ENCODE assay signal across 8 cellular contexts in genomic region chr1:25033828-25034451, GRCh38.
A peak's percentile ranks its signal among the peaks of the same experiment; 100 is the strongest.
DNase-seq lines count a peak whose midpoint lies in the region; ATAC-seq and TF ChIP-seq lines count a peak whose summit lies in the region.

No MANE protein-coding gene starts in this region.

- no peak overlapping the region for H2AFZ ChIP-seq in MM.1S (ENCODE audit: low read length)

- no peak overlapping the region for H3K27ac ChIP-seq in RWPE1
- H3K27ac ChIP-seq in MM.1S (ENCODE audit: low read length) = no peak overlapping the region

- H3K4me1 Mint-ChIP-seq in activated naive CD8-positive, alpha-beta T cell (ENCODE audit: low read depth) = peaks cover 60% of the 10 kb centered on the region

- H3K79me2 ChIP-seq in MM.1S (ENCODE audit: low read length) = no peaks in the 10 kb centered on the region

- H4K20me1 ChIP-seq in MM.1S (ENCODE audit: insufficient read depth, low read length) = no peaks in the 10 kb centered on the region

- H3K27ac Mint-ChIP-seq in activated naive CD8-positive, alpha-beta T cell = peak overlapping the region; percentile 98

- H3K4me3 ChIP-seq in MM.1S (ENCODE audit: low read length) = no peak overlapping the region

- TF ChIP-seq CTCF in RWPE1 (conservative IDR thresholded peaks at IDR 0.05; ENCODE audit: low read depth) = no peak
- no peak for TF ChIP-seq CTCF in MM.1S (IDR thresholded peaks at IDR 0.05; ENCODE audit: low read length)

- peak; percentile 23 for ATAC-seq in HG02610 (IDR thresholded peaks at IDR 0.05; ENCODE audit: unreplicated experiment)
- no peak for ATAC-seq in HG02588 (IDR thresholded peaks at IDR 0.05; ENCODE audit: unreplicated experiment)
- ATAC-seq in GM18520 (IDR thresholded peaks at IDR 0.05; ENCODE audit: unreplicated experiment) = no peak

- no peaks in the 10 kb centered on the region for H3K27me3 ChIP-seq in MM.1S (replicated peaks; ENCODE audit: insufficient read depth, low read length)

- H3K36me3 Mint-ChIP-seq in activated naive CD8-positive, alpha-beta T cell = no peaks in the 10 kb centered on the region

- H3K4me3 Mint-ChIP-seq in activated naive CD8-positive, alpha-beta T cell = peak overlapping the region; percentile 86

- no peaks in the 10 kb centered on the region for H3K36me3 ChIP-seq in MM.1S (replicated peaks; ENCODE audit: insufficient read depth, low read length)

- POLR2A ChIA-PET in RWPE1 (lab: Yijun Ruan, JAX; ENCODE audit: low non-redundant PET) = no interaction called here

- H3K9me3 ChIP-seq in MM.1S (replicated peaks; ENCODE audit: insufficient read depth, low read length) = no peaks in the 10 kb centered on the region

- CTCF ChIA-PET in RWPE1 (lab: Yijun Ruan, JAX) = interaction anchor here (0.7 kb wide), 2 partner anchors 50 to 155 kb away, joined by 3 to 4 read pairs; no protein-coding TSS in a partner anchor

- H3K9me3 Mint-ChIP-seq in activated naive CD8-positive, alpha-beta T cell (ENCODE audit: low read depth) = no peaks in the 10 kb centered on the region

- no peak overlapping the region for H3K9ac ChIP-seq in MM.1S (ENCODE audit: low read length)

- peak; percentile 93 for DNase-seq in CD1c-positive myeloid dendritic cell (ENCODE audit: extremely low spot score)
- DNase-seq in midbrain (lab: John Stamatoyannopoulos, UW) = peak; percentile 37
- DNase-seq in RWPE1 (ENCODE audit: low spot score) = no peak
- DNase-seq in MM.1S = no peak

- no peaks in the 10 kb centered on the region for H3F3A ChIP-seq in MM.1S (ENCODE audit: insufficient read depth, low read length)

- no peak overlapping the region for H3K4me2 ChIP-seq in MM.1S (ENCODE audit: low read depth, low read length)

- no peaks in the 10 kb centered on the region for H3K9me2 ChIP-seq in MM.1S (replicated peaks; ENCODE audit: insufficient read depth, low read length)

- H3K27me3 Mint-ChIP-seq in activated naive CD8-positive, alpha-beta T cell = no peaks in the 10 kb centered on the region

- peaks cover 10% of the 10 kb centered on the region for H3K4me1 ChIP-seq in MM.1S (ENCODE audit: low read length)

Comparison
In these comparisons a context has a peak if more than half of its experiments do, and no peak if none do; other contexts are left out.
1. DNase-seq: peak in CD1c-positive myeloid dendritic cell (single experiment) and midbrain (single experiment); none in RWPE1 (single experiment) and MM.1S (single experiment).